Comparison of ENCODE assay signal across 20 cellular contexts in the genomic region with DNA sequence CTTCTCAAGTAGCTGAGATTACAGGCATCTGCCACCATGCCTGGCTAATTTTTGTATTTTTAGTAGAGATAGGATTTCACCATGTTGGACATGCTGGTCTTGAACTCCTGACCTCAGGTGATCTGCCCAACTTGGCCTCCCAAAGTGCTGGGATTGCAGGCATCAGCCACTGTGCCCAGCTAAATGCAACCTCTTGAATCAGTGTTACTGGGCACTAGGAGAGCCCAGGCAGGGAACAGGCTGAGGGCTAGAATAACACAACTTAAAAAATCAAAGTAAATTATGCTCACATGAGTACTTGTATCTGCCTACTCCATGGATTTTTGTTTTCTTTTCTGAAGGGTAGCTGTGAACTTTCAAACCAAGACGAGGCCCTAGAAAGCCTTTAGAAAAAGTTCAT. TPM values are rescaled to one million over a fixed set of nuclear protein-coding genes. Genes with fewer than 3 reads are reported as not detected.
"Had no signal": no experiment of that assay in that cellular context is flagged by ENCODE, and none has a peak within 500 bp of the region (broad histone marks: within the 10 kb centered on the region; RNA-seq: fewer than 3 reads in every experiment).

No MANE protein-coding gene starts in this region.

RNA-seq across cellular contexts. Expression of gene ACTL7A, which starts 58.3 kb away (rescaled TPM):
- total RNA-seq: activated naive CD4-positive, alpha-beta T cell treated with anti-CD3 and anti-CD28 coated beads for 36 hours; activated naive CD4-positive, alpha-beta T cell treated with anti-CD3 and anti-CD28 coated beads, Interleukin-2, amount 50 U/mL, for 72 hours; activated naive CD8-positive, alpha-beta T cell treated with anti-CD3 and anti-CD28 coated beads for 36 hours; activated naive CD8-positive, alpha-beta T cell treated with anti-CD3 and anti-CD28 coated beads, Interleukin-2, amount 10 ng/mL, durations not matched to agents 7 days and 5 days; activated T-cell treated with anti-CD3 and anti-CD28 coated beads, Interleukin-2, amount 50 U/mL, for 4 hours; activated T-cell treated with anti-CD3 and anti-CD28 coated beads, Interleukin-2, amount 50 U/mL, for 72 hours; activated T-helper 1 cell treated with anti-CD3 and anti-CD28 coated beads, Interleukin-12 subunit alpha, Interleukin-12 subunit beta, Interleukin-2, Interleukin-4 antibody, amounts not matched to agents 30 ng/mL and 10 ng/mL and 1 ng/mL, durations not matched to agents 14 hours and 24 hours and 36 hours; activated T-helper 17 cell treated with anti-CD3 and anti-CD28 coated beads, Interleukin-2, amount 50 U/mL, for 72 hours; activated T-helper 2 cell treated with anti-CD3 and anti-CD28 coated beads, Interferon-gamma antibody, Interleukin-2, Interleukin-4, amounts not matched to agents 10 μg/mL and 5 μg/mL and 100 μg/mL, durations not matched to agents 14 hours and 24 hours and 36 hours; adrenal gland; aorta; ascending aorta; astrocyte; body of pancreas; breast epithelium; bronchial epithelial cell; cardiac muscle cell; cardiac septum; cerebellum; chondrocyte had no signal
